Comparison of ENCODE assay signal across 8 cellular contexts in genomic region chr12:89225401-89225800, GRCh38.
A peak's percentile ranks its signal among the peaks of the same experiment; 100 is the strongest.
DNase-seq lines count a peak whose midpoint lies in the region; ATAC-seq and TF ChIP-seq lines count a peak whose summit lies in the region.

No MANE protein-coding gene starts in this region.

- no TSS peak for BruUV-seq in MCF 10A (replicated peaks; lab: Mats Ljungman, UMichigan)
- BruUV-seq in OCI-LY7 (replicated peaks; lab: Mats Ljungman, UMichigan), result no TSS peak

- CTCF ChIA-PET in MCF 10A (lab: Yijun Ruan, JAX), result interaction anchor here (0.7 to 1.7 kb wide), 4 partner anchors 65 to 232 kb away, joined by 3 to 4 read pairs (median 4); partner anchors contain the start of gene DUSP6
- CTCF ChIA-PET in OCI-LY7 (lab: Charles Lee; ENCODE audit: unreplicated experiment), result no interaction called here

- no peak overlapping the region for H3K4me2 ChIP-seq in OCI-LY7 (ENCODE audit: low read length)

- H3K27me3 Mint-ChIP-seq in MCF 10A (ENCODE audit: insufficient read depth, unreplicated experiment) (no peaks in the 10 kb centered on the region), nephron progenitor cell (ENCODE audit: low read depth, poor library complexity) (peaks cover 3% of the 10 kb centered on the region)

- no peaks in the 10 kb centered on the region for H3K9me2 ChIP-seq in OCI-LY7 (ENCODE audit: insufficient read depth, low read length)

- no peaks in the 10 kb centered on the region for H3K79me2 ChIP-seq in OCI-LY7 (ENCODE audit: insufficient read depth, low read depth, low read length)

- TF ChIP-seq POLR2A in transverse colon (IDR thresholded peaks at IDR 0.05), result no peak

- peak overlapping the region; percentile 48 for H3K4me3 Mint-ChIP-seq in MCF 10A (ENCODE audit: unreplicated experiment)
- H3K4me3 Mint-ChIP-seq in nephron progenitor cell, result no peak overlapping the region

- peak; percentile 43 for ATAC-seq in HG02981 (IDR thresholded peaks at IDR 0.05; ENCODE audit: unreplicated experiment)

- in situ Hi-C loops in transverse colon (cut with MboI; ENCODE audit: low pct_ligation_motif_present in 1 of 4, low pct_unique_long_range_greater_than_20kb in 1 of 4, low sequenced_read_pairs in 3 of 4), result no loop called here

- H3K27ac Mint-ChIP-seq in MCF 10A (ENCODE audit: low read depth, unreplicated experiment), result peak overlapping the region; percentile 93
- H3K27ac Mint-ChIP-seq in nephron progenitor cell, result peak overlapping the region; percentile 73

- H4K20me1 ChIP-seq in OCI-LY7 (ENCODE audit: insufficient read depth, low read length), result no peaks in the 10 kb centered on the region

- H3K4me1 Mint-ChIP-seq in MCF 10A (ENCODE audit: insufficient read depth, unreplicated experiment) (peaks cover 28% of the 10 kb centered on the region), nephron progenitor cell (peaks cover 54% of the 10 kb centered on the region)

- intact Hi-C loops in MCF 10A (cut with micrococcal nuclease), result loop anchor here (1.0 to 10.0 kb wide), 5 partner anchors 45 to 236 kb away; partner anchors contain the start of gene DUSP6
- intact Hi-C loops in transverse colon (cut with DNase I; ENCODE audit: low total_unique reads), result no loop called here
- intact Hi-C loops in tibial artery (cut with DNase I; ENCODE audit: low total_unique reads), result no loop called here
- intact Hi-C loops in OCI-LY7 (cut with micrococcal nuclease; ENCODE audit: unreplicated experiment), result no loop called here

- H3K9me3 Mint-ChIP-seq in MCF 10A (ENCODE audit: unreplicated experiment) (no peaks in the 10 kb centered on the region), nephron progenitor cell (peaks cover 35% of the 10 kb centered on the region)

- POLR2A ChIA-PET in MCF 10A (lab: Yijun Ruan, JAX), result interaction anchor here (0.6 to 1.5 kb wide), 18 partner anchors 10 to 744 kb away, joined by 3 to 9 read pairs (median 4); partner anchors contain the start of gene DUSP6
- POLR2A ChIA-PET in OCI-LY7 (lab: Charles Lee), result interaction anchor here (0.5 to 1.1 kb wide), 5 partner anchors 12 to 105 kb away, joined by 3 to 4 read pairs (median 3); no protein-coding TSS in a partner anchor

- H3K36me3 Mint-ChIP-seq in MCF 10A (ENCODE audit: insufficient read depth, unreplicated experiment), result no peaks in the 10 kb centered on the region
- peaks cover 26% of the 10 kb centered on the region for H3K36me3 Mint-ChIP-seq in nephron progenitor cell (ENCODE audit: low read depth)

- H3K27ac ChIP-seq in transverse colon, result peak overlapping the region; percentile 63 to 78 (median 72)
- peak overlapping the region in 1 of 2 donors; percentile 7 for H3K27ac ChIP-seq in tibial artery
- no peak overlapping the region for H3K27ac ChIP-seq in OCI-LY7 (ENCODE audit: low read depth, low read length, poor library complexity, severe bottlenecking)

- 38% methylated on average over 5 of the region's 5 CpGs; no CpG with 5 or more reads in 1 of the 2 donors for WGBS in transverse colon (ENCODE audit: low coverage in 1 of 2), 2 donors

- no peak overlapping the region for H2AFZ ChIP-seq in OCI-LY7 (ENCODE audit: low read length)

- H3K9me3 ChIP-seq in transverse colon, result no peaks in the 10 kb centered on the region
- H3K9me3 ChIP-seq in tibial artery, result no peaks in the 10 kb centered on the region
- no peaks in the 10 kb centered on the region for H3K9me3 ChIP-seq in OCI-LY7 (ENCODE audit: low read length)

- H3K27me3 ChIP-seq in transverse colon, result no peaks in the 10 kb centered on the region
- H3K27me3 ChIP-seq in tibial artery, result no peaks in the 10 kb centered on the region

- TF ChIP-seq CTCF in MCF 10A (IDR thresholded peaks at IDR 0.05; ENCODE audit: unreplicated experiment) (no peak), nephron progenitor cell (IDR thresholded peaks at IDR 0.05) (no peak), transverse colon (IDR thresholded peaks at IDR 0.05) (no peak), tibial artery (IDR thresholded peaks at IDR 0.05) (no peak), OCI-LY7 (conservative IDR thresholded peaks at IDR 0.05; ENCODE audit: low read length) (no peak)

- H3K36me3 ChIP-seq in transverse colon (no peaks in the 10 kb centered on the region), tibial artery (no peaks in the 10 kb centered on the region), OCI-LY7 (ENCODE audit: insufficient read depth, low read length) (no peaks in the 10 kb centered on the region)

- no peak for TF ChIP-seq EP300 in transverse colon (IDR thresholded peaks at IDR 0.05; ENCODE audit: low read depth)

- H3K4me3 ChIP-seq in transverse colon, result no peak overlapping the region
- H3K4me3 ChIP-seq in tibial artery, result no peak overlapping the region
- no peak overlapping the region for H3K4me3 ChIP-seq in OCI-LY7 (ENCODE audit: low read depth, low read length, poor library complexity, severe bottlenecking)

- DNase-seq in DMS79 (lab: John Stamatoyannopoulos, UW) (peak; percentile 74), T1000 (lab: John Stamatoyannopoulos, UW) (peak; percentile 18), MCF 10A (ENCODE audit: unreplicated experiment) (peak; percentile 79), nephron progenitor cell (no peak), transverse colon (peak; percentile 23), tibial artery (no peak), OCI-LY7 (ENCODE audit: low spot score) (no peak)

- peaks cover 3 to 26% (median 9%) of the 10 kb centered on the region in 4 donors for H3K4me1 ChIP-seq in transverse colon
- H3K4me1 ChIP-seq in tibial artery, result peaks cover 0 to 13% (median 8%) of the 10 kb centered on the region in 4 donors
- H3K4me1 ChIP-seq in OCI-LY7 (ENCODE audit: insufficient read depth, low read length, poor library complexity, severe bottlenecking), result no peaks in the 10 kb centered on the region

Comparison
In these comparisons a context has a peak if more than half of its experiments do, and no peak if none do; other contexts are left out.
1. DNase-seq: peak in DMS79 (single experiment), T1000 (single experiment), MCF 10A (single experiment) and transverse colon (single experiment); none in nephron progenitor cell (single experiment), tibial artery (0 of 2) and OCI-LY7 (single experiment).